In the genomic region with DNA sequence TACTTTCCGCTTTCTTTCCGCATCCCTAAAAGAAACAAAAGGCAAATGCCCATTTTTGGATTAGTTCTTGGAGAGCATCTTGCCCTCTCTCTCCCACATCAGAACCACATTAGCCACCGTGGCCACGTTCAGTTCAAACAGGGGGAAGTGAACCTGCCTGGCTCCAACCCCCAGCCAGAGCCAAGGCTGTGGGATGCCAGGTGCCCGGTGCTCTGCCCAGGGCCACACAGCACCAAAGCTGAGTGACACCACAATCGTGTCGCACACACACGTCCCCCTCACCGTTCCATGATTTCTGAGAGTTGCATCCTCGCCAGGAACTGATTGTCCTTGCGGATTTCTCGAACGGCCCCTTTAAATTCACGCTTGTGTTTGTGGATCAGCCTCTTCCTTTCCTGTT, we compare ENCODE assay signal across 14 cellular contexts. TPM values are rescaled to one million over a fixed set of nuclear protein-coding genes. Genes with fewer than 3 reads are reported as not detected.
DNase-seq lines count a peak whose midpoint lies in the region; ATAC-seq and TF ChIP-seq lines count a peak whose summit lies in the region.
"Had no signal": no experiment of that assay in that cellular context is flagged by ENCODE, and none has a peak within 500 bp of the region (broad histone marks: within the 10 kb centered on the region; RNA-seq: fewer than 3 reads in every experiment).

No MANE protein-coding gene starts in this region.

- H3K4me1 ChIP-seq in Caco-2 = peaks cover 6% of the 10 kb centered on the region
- H3K4me1 ChIP-seq in Panc1 (ENCODE audit: control insufficient read depth, insufficient read depth, low read length) = peaks cover 22% of the 10 kb centered on the region
- H3K4me1 ChIP-seq in sigmoid colon = peaks cover 0 to 24% (median 16%) of the 10 kb centered on the region in 4 donors
- H3K4me1 ChIP-seq in colonic mucosa = peaks cover under 1% of the 10 kb centered on the region

- H3K27me3 Mint-ChIP-seq in Caco-2 (ENCODE audit: insufficient read depth, unreplicated experiment) = no peaks in the 10 kb centered on the region

- DNase-seq in Caco-2 (no peak), Panc1 (ENCODE audit: low read depth, low spot score) (no peak), sigmoid colon (peak; percentile 63), colonic mucosa (no peak)
- DNase-seq in stimulated activated CD4-positive, alpha-beta T cell treated with anti-CD3 and anti-CD28 coated beads, Interleukin-15, amount 100 ng/mL, for 24 hours = no peak
- DNase-seq: HCEC 1CT; immature natural killer cell; MG63; NCI-H2171; retina; stimulated activated CD4-positive, alpha-beta T cell treated with anti-CD3 and anti-CD28 coated beads, Interleukin-4, amount 100 ng/mL, for 4 hours had no signal

- peaks cover 80% of the 10 kb centered on the region for H3K36me3 Mint-ChIP-seq in Caco-2 (ENCODE audit: insufficient read depth, unreplicated experiment)

- TF ChIP-seq EP300 in sigmoid colon (IDR thresholded peaks at IDR 0.05) = no peak

- BruUV-seq in Caco-2 (replicated peaks; lab: Mats Ljungman, UMichigan) = TSS peak; percentile 66
- BruUV-seq in Panc1 (replicated peaks; lab: Mats Ljungman, UMichigan) = TSS peak; percentile 87

- H3K9ac ChIP-seq in colonic mucosa (ENCODE audit: low read depth in 2 of 2, low read length in 2 of 2) = no peak overlapping the region

- ATAC-seq in Panc1 (no peak), GM21390 (IDR thresholded peaks at IDR 0.05; ENCODE audit: unreplicated experiment) (no peak)
- ATAC-seq: gastroesophageal sphincter had no signal

- no peaks in the 10 kb centered on the region for H3K9me3 ChIP-seq in Caco-2
- H3K9me3 ChIP-seq in Panc1 (ENCODE audit: control insufficient read depth, insufficient read depth, low read depth, low read length) = no peaks in the 10 kb centered on the region
- H3K9me3 ChIP-seq in sigmoid colon = no peaks in the 10 kb centered on the region
- no peaks in the 10 kb centered on the region for H3K9me3 ChIP-seq in colonic mucosa
- H3K9me3 ChIP-seq: gastroesophageal sphincter, MG63 had no signal

- peak overlapping the region; percentile 4 for H3K27ac Mint-ChIP-seq in Caco-2 (ENCODE audit: unreplicated experiment)

- H3K4me3 ChIP-seq in Caco-2 (ENCODE audit: low read depth, low read length) (no peak overlapping the region), Panc1 (ENCODE audit: low read depth in 2 of 2, low read length in 2 of 2) (no peak overlapping the region), sigmoid colon (no peak overlapping the region), colonic mucosa (no peak overlapping the region)
- H3K4me3 ChIP-seq: gastroesophageal sphincter, MG63 had no signal

- H3K27ac ChIP-seq in Panc1 (ENCODE audit: low read length) (no peak overlapping the region), angular gyrus (ENCODE audit: low read depth, low read length) (peak overlapping the region; percentile 51), sigmoid colon (no peak overlapping the region), colonic mucosa (no peak overlapping the region)
- H3K27ac ChIP-seq: gastroesophageal sphincter had no signal

- intact Hi-C loops in Caco-2 (cut with micrococcal nuclease; ENCODE audit: unreplicated experiment) (no loop called here), Panc1 (cut with micrococcal nuclease; ENCODE audit: unreplicated experiment) (loop anchor here (10.0 kb wide), 2 partner anchors 144 to 174 kb away; a partner anchor contains a TSS), sigmoid colon (cut with DNase I) (no loop called here), colonic mucosa (cut with DNase I) (loop anchor here (10.0 kb wide), 1 partner anchor 94 kb away; a partner anchor contains a TSS)

- WGBS in sigmoid colon, 2 donors = 91% methylated on average over 14 of the region's 14 CpGs

- POLR2A ChIA-PET in Caco-2 (lab: Charles Lee) = no interaction called here
- POLR2A ChIA-PET in Panc1 (lab: Charles Lee) = no interaction called here

- H3K4me1 Mint-ChIP-seq in Caco-2 (ENCODE audit: low read depth, unreplicated experiment) = no peaks in the 10 kb centered on the region

- TF ChIP-seq CTCF in Caco-2 (IDR thresholded peaks at IDR 0.05; ENCODE audit: insufficient read depth in 1 of 2, low read depth in 1 of 2, low read length in 1 of 2, severe bottlenecking in 1 of 2, unreplicated experiment in 1 of 2) (no peak), Panc1 (IDR thresholded peaks at IDR 0.05) (no peak), sigmoid colon (IDR thresholded peaks at IDR 0.05) (no peak), colonic mucosa (IDR thresholded peaks at IDR 0.05) (no peak)

- CTCF ChIA-PET in Caco-2 (lab: Charles Lee) (no interaction called here), Panc1 (lab: Charles Lee) (no interaction called here)

- no peaks in the 10 kb centered on the region for H3K27me3 ChIP-seq in Caco-2 (replicated peaks; ENCODE audit: control insufficient read depth, insufficient read depth, low read length)
- H3K27me3 ChIP-seq in Panc1 (ENCODE audit: control insufficient read depth, insufficient read depth, low read length) = no peaks in the 10 kb centered on the region
- H3K27me3 ChIP-seq in sigmoid colon = no peaks in the 10 kb centered on the region
- no peaks in the 10 kb centered on the region for H3K27me3 ChIP-seq in colonic mucosa
- H3K27me3 ChIP-seq: gastroesophageal sphincter, MG63 had no signal

- H3K36me3 ChIP-seq in Caco-2 (ENCODE audit: control insufficient read depth, insufficient read depth, low read length) (peaks cover 2% of the 10 kb centered on the region; the same call in 1 of the 2 replicates), Panc1 (ENCODE audit: control insufficient read depth, insufficient read depth, low read length) (no peaks in the 10 kb centered on the region; the same call in none of the 2 replicates), sigmoid colon (peaks cover 13 to 68% (median 49%) of the 10 kb centered on the region in 4 donors), colonic mucosa (peaks cover 17% of the 10 kb centered on the region)

- no peaks in the 10 kb centered on the region for H3K9me3 Mint-ChIP-seq in Caco-2 (ENCODE audit: unreplicated experiment)
- H3K9me3 Mint-ChIP-seq: immature natural killer cell had no signal

- in situ Hi-C loops in Panc1 (cut with HindIII; ENCODE audit: low pct_unique_long_range_greater_than_20kb, low sequenced_read_pairs) = no loop called here

- no peak for TF ChIP-seq POLR2A in sigmoid colon (IDR thresholded peaks at IDR 0.05)

- H3K4me3 Mint-ChIP-seq in Caco-2 (ENCODE audit: unreplicated experiment) = no peak overlapping the region
- H3K4me3 Mint-ChIP-seq: immature natural killer cell had no signal

RNA-seq across cellular contexts. Expression of a gene that starts 24.3 kb away (rescaled TPM):
- total RNA-seq in Caco-2 (2022) (55.2 and 60.5 TPM in 2 replicates), Panc1 (2021; ENCODE audit: unreplicated experiment) (32.9 TPM), sigmoid colon (10 to 100 TPM; 12.5 to 19.1 (median 15.1) TPM), colonic mucosa (10 to 100 TPM; 16.5 to 40.4 TPM)
- polyA plus RNA-seq in Panc1 (2012; ENCODE audit: insufficient read length) = 26.3 TPM
- 10 to 100 TPM; 10.4 to 26.0 (median 12.6) TPM for polyA plus RNA-seq in sigmoid colon

RNA-seq across cellular contexts. Expression of a gene that starts 24.5 kb away (rescaled TPM):
- total RNA-seq in Caco-2 (2022) (6.8 and 7.1 TPM in 2 replicates), Panc1 (2021; ENCODE audit: unreplicated experiment) (2.5 TPM), sigmoid colon (10 to 100 TPM in 1 of 4 donors, 1 to 10 TPM in 3; 3.9 to 10.2 (median 6.7) TPM), colonic mucosa (1 to 10 TPM in 1 of 2 donors, under 1 TPM in 1; 0.77 to 1.7 TPM)
- 2.1 TPM for polyA plus RNA-seq in Panc1 (2012; ENCODE audit: insufficient read length)
- 1 to 10 TPM in 2 of 3 donors, under 1 TPM in 1; 0.60 to 1.6 (median 1.4) TPM for polyA plus RNA-seq in sigmoid colon

Comparison
In these comparisons a context has a peak if more than half of its experiments do, and no peak if none do; other contexts are left out.
1. intact Hi-C loops: an anchor here in Panc1 (10.0 kb wide) and colonic mucosa (10.0 kb wide); none called in Caco-2 and sigmoid colon.